12 cellular contexts compared by ENCODE assay signal in the genomic region with DNA sequence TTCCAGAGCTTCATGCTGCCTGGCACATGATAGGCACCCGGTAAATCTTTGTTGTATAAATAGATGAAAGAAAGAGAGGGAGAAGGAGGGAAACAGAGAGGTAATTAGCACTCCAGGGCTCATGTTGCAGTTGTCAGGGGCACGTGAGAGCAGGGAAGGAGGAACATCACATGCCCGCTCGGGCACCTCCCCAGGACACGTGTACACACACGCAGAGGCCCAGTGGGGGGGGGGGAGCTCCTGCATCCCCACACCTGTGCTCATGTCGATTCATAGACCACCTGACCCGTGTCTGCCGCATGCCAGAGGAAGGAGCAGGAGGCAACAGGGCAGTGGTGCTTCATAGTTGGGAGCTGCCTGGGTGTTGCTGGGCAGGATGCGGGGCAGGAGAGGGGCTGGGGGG. TPM values are rescaled to one million over a fixed set of nuclear protein-coding genes. Genes with fewer than 3 reads are reported as not detected.
DNase-seq lines count a peak whose midpoint lies in the region; ATAC-seq, FAIRE-seq and TF ChIP-seq lines count a peak whose summit lies in the region.
"Had no signal": no experiment of that assay in that cellular context is flagged by ENCODE, and none has a peak within 500 bp of the region (broad histone marks: within the 10 kb centered on the region; RNA-seq: fewer than 3 reads in every experiment).

No MANE protein-coding gene starts in this region.

- H3F3A ChIP-seq in neural progenitor cell (ENCODE audit: low read depth) = peaks cover 37% of the 10 kb centered on the region

- no peak overlapping the region for H2AFZ ChIP-seq in neural progenitor cell (replicated peaks)

- H3K4me3 ChIP-seq in neural progenitor cell = no peak overlapping the region
- H3K4me3 ChIP-seq in uterus = peak overlapping the region in 1 of 2 donors; percentile 42

- no peak for ATAC-seq in activated naive CD8-positive, alpha-beta T cell treated with anti-CD3 and anti-CD28 coated beads, Interleukin-2, amount 10 ng/mL, durations not matched to agents 7 days and 5 days (ENCODE audit: low read depth)
- ATAC-seq in GM21381 (IDR thresholded peaks at IDR 0.05; ENCODE audit: unreplicated experiment) = no peak

- H3K36me3 Mint-ChIP-seq in activated naive CD8-positive, alpha-beta T cell treated with anti-CD3 and anti-CD28 coated beads, Interleukin-2, amount 10 ng/mL, durations not matched to agents 7 days and 5 days = no peaks in the 10 kb centered on the region
- H3K36me3 Mint-ChIP-seq in activated naive CD8-positive, alpha-beta T cell treated with anti-CD3 and anti-CD28 coated beads for 36 hours = no peaks in the 10 kb centered on the region
- no peaks in the 10 kb centered on the region for H3K36me3 Mint-ChIP-seq in dendritic cell treated with granulocyte-macrophage colony-stimulating factor and Interleukin-4, amounts not matched to agents 40 ng/mL and 50 ng/mL, for 4 days (ENCODE audit: low read depth)
- H3K36me3 Mint-ChIP-seq in neural progenitor cell = no peaks in the 10 kb centered on the region

- H3K36me3 ChIP-seq in neural progenitor cell (no peaks in the 10 kb centered on the region), uterus (no peaks in the 10 kb centered on the region)

- H3K27ac ChIP-seq in neural progenitor cell (no peak overlapping the region), uterus (peak overlapping the region; percentile 92 to 93)

- intact Hi-C loops in dendritic cell treated with granulocyte-macrophage colony-stimulating factor and Interleukin-4, amounts not matched to agents 40 ng/mL and 50 ng/mL, for 4 days (cut with micrococcal nuclease) = loop anchor here (5.0 kb wide), 1 partner anchor 102 kb away; no protein-coding TSS in a partner anchor
- intact Hi-C loops in uterus (cut with DNase I; ENCODE audit: low total_unique reads) = loop anchor here (10.0 kb wide), 2 partner anchors 64 to 94 kb away; no protein-coding TSS in a partner anchor

- H3K4me3 Mint-ChIP-seq in activated naive CD8-positive, alpha-beta T cell treated with anti-CD3 and anti-CD28 coated beads, Interleukin-2, amount 10 ng/mL, durations not matched to agents 7 days and 5 days = no peak overlapping the region
- no peak overlapping the region for H3K4me3 Mint-ChIP-seq in activated naive CD8-positive, alpha-beta T cell treated with anti-CD3 and anti-CD28 coated beads for 36 hours
- H3K4me3 Mint-ChIP-seq in dendritic cell treated with granulocyte-macrophage colony-stimulating factor and Interleukin-4, amounts not matched to agents 40 ng/mL and 50 ng/mL, for 4 days = no peak overlapping the region
- peak overlapping the region; percentile 59 for H3K4me3 Mint-ChIP-seq in neural progenitor cell
- H3K4me3 Mint-ChIP-seq: T-helper 1 cell treated with Interleukin-12 subunit alpha and Interleukin-12 subunit beta and Interleukin-4 antibody, amounts not matched to agents 30 μg/mL and 1 μg/mL, for 36 hours had no signal

- H3K4me1 Mint-ChIP-seq in activated naive CD8-positive, alpha-beta T cell treated with anti-CD3 and anti-CD28 coated beads, Interleukin-2, amount 10 ng/mL, durations not matched to agents 7 days and 5 days = peaks cover 12% of the 10 kb centered on the region
- no peaks in the 10 kb centered on the region for H3K4me1 Mint-ChIP-seq in activated naive CD8-positive, alpha-beta T cell treated with anti-CD3 and anti-CD28 coated beads for 36 hours
- H3K4me1 Mint-ChIP-seq in dendritic cell treated with granulocyte-macrophage colony-stimulating factor and Interleukin-4, amounts not matched to agents 40 ng/mL and 50 ng/mL, for 4 days (ENCODE audit: low read depth) = peaks cover 18% of the 10 kb centered on the region
- H3K4me1 Mint-ChIP-seq in neural progenitor cell = peaks cover 62% of the 10 kb centered on the region

- no peak for TF ChIP-seq CTCF in neural progenitor cell (IDR thresholded peaks at IDR 0.05)
- TF ChIP-seq CTCF in uterus (IDR thresholded peaks at IDR 0.05) = no peak

- H3K9me3 ChIP-seq in neural progenitor cell (ENCODE audit: low read depth) = no peaks in the 10 kb centered on the region
- no peaks in the 10 kb centered on the region for H3K9me3 ChIP-seq in uterus

- POLR2A ChIA-PET in activated naive CD8-positive, alpha-beta T cell treated with anti-CD3 and anti-CD28 coated beads, Interleukin-2, amount 10 ng/mL, durations not matched to agents 7 days and 5 days (lab: Charles Lee) = interaction anchor here (1.4 kb wide), 1 partner anchor 265 kb away, joined by 5 read pairs; no protein-coding TSS in a partner anchor

- no peaks in the 10 kb centered on the region for H3K79me2 ChIP-seq in neural progenitor cell (ENCODE audit: low read depth)

- H3K27me3 ChIP-seq in neural progenitor cell = no peaks in the 10 kb centered on the region
- H3K27me3 ChIP-seq in uterus = no peaks in the 10 kb centered on the region

- H3K27ac Mint-ChIP-seq in activated naive CD8-positive, alpha-beta T cell treated with anti-CD3 and anti-CD28 coated beads, Interleukin-2, amount 10 ng/mL, durations not matched to agents 7 days and 5 days = peak overlapping the region; percentile 61
- H3K27ac Mint-ChIP-seq in activated naive CD8-positive, alpha-beta T cell treated with anti-CD3 and anti-CD28 coated beads for 36 hours = no peak overlapping the region
- H3K27ac Mint-ChIP-seq in dendritic cell treated with granulocyte-macrophage colony-stimulating factor and Interleukin-4, amounts not matched to agents 40 ng/mL and 50 ng/mL, for 4 days = peak overlapping the region; percentile 6
- peak overlapping the region; percentile 93 for H3K27ac Mint-ChIP-seq in neural progenitor cell
- H3K27ac Mint-ChIP-seq: T-helper 1 cell treated with Interleukin-12 subunit alpha and Interleukin-12 subunit beta and Interleukin-4 antibody, amounts not matched to agents 30 μg/mL and 1 μg/mL, for 36 hours had no signal

- H3K4me2 ChIP-seq in neural progenitor cell = peak overlapping the region; percentile 70

- H3K9me3 Mint-ChIP-seq in activated naive CD8-positive, alpha-beta T cell treated with anti-CD3 and anti-CD28 coated beads, Interleukin-2, amount 10 ng/mL, durations not matched to agents 7 days and 5 days = no peaks in the 10 kb centered on the region
- H3K9me3 Mint-ChIP-seq in activated naive CD8-positive, alpha-beta T cell treated with anti-CD3 and anti-CD28 coated beads for 36 hours = no peaks in the 10 kb centered on the region
- no peaks in the 10 kb centered on the region for H3K9me3 Mint-ChIP-seq in dendritic cell treated with granulocyte-macrophage colony-stimulating factor and Interleukin-4, amounts not matched to agents 40 ng/mL and 50 ng/mL, for 4 days
- no peaks in the 10 kb centered on the region for H3K9me3 Mint-ChIP-seq in neural progenitor cell
- H3K9me3 Mint-ChIP-seq: T-helper 1 cell treated with Interleukin-12 subunit alpha and Interleukin-12 subunit beta and Interleukin-4 antibody, amounts not matched to agents 30 μg/mL and 1 μg/mL, for 36 hours had no signal

- peaks cover 3% of the 10 kb centered on the region for H3K27me3 Mint-ChIP-seq in activated naive CD8-positive, alpha-beta T cell treated with anti-CD3 and anti-CD28 coated beads, Interleukin-2, amount 10 ng/mL, durations not matched to agents 7 days and 5 days
- no peaks in the 10 kb centered on the region for H3K27me3 Mint-ChIP-seq in activated naive CD8-positive, alpha-beta T cell treated with anti-CD3 and anti-CD28 coated beads for 36 hours
- H3K27me3 Mint-ChIP-seq in dendritic cell treated with granulocyte-macrophage colony-stimulating factor and Interleukin-4, amounts not matched to agents 40 ng/mL and 50 ng/mL, for 4 days = peaks cover 4% of the 10 kb centered on the region
- peaks cover 17% of the 10 kb centered on the region for H3K27me3 Mint-ChIP-seq in neural progenitor cell (ENCODE audit: insufficient read depth, low read depth)

- H4K20me1 ChIP-seq in neural progenitor cell (ENCODE audit: low read depth) = peaks cover 9% of the 10 kb centered on the region

- no peak for FAIRE-seq in HTR-8/SVneo (lab: Jason Lieb, UNC)

- H3K9ac ChIP-seq in neural progenitor cell = no peak overlapping the region

- no peak for DNase-seq in activated naive CD8-positive, alpha-beta T cell treated with anti-CD3 and anti-CD28 coated beads, Interleukin-2, amount 10 ng/mL, durations not matched to agents 7 days and 5 days
- no peak for DNase-seq in activated naive CD8-positive, alpha-beta T cell treated with anti-CD3 and anti-CD28 coated beads for 36 hours
- DNase-seq in neural progenitor cell (ENCODE audit: low spot score) (no peak), uterus (peak; percentile 62 to 82), HTR-8/SVneo (ENCODE audit: insufficient read length, low spot score) (no peak), DMS53 treated with DMSO at 0.1 percent for 48 hours (lab: John Stamatoyannopoulos, UW; ENCODE audit: unreplicated experiment) (no peak)
- DNase-seq: AML-193; foreskin melanocyte; stimulated activated CD4-positive, alpha-beta T cell treated with anti-CD3 and anti-CD28 coated beads, Interleukin-2, amount 100 ng/mL, for 48 hours had no signal

- no peak for TF ChIP-seq POLR2A in uterus (IDR thresholded peaks at IDR 0.05)

- peaks cover 66% of the 10 kb centered on the region for H3K4me1 ChIP-seq in neural progenitor cell
- peaks cover 0 to 5% of the 10 kb centered on the region in 2 donors for H3K4me1 ChIP-seq in uterus

RNA-seq across cellular contexts. Expression of a gene that starts 37.1 kb away (rescaled TPM):
- not detected for total RNA-seq in activated naive CD8-positive, alpha-beta T cell treated with anti-CD3 and anti-CD28 coated beads, Interleukin-2, amount 10 ng/mL, durations not matched to agents 7 days and 5 days
- not detected for total RNA-seq in activated naive CD8-positive, alpha-beta T cell treated with anti-CD3 and anti-CD28 coated beads for 36 hours
- total RNA-seq in neural progenitor cell (ENCODE audit: low replicate concordance) = 1.7 TPM in 1 of 2 replicates, not detected in the other
- 100 to 1,000 TPM in 2 of 4 donors, 10 to 100 TPM in 1, 1 to 10 TPM in 1; 4.6 to 362 (median 116) TPM for total RNA-seq in uterus

Comparison
In these comparisons a context has a peak if more than half of its experiments do, and no peak if none do; other contexts are left out.
1. DNase-seq: peak in uterus (2 of 2); none in activated naive CD8-positive, alpha-beta T cell treated with anti-CD3 and anti-CD28 coated beads, Interleukin-2, amount 10 ng/mL, durations not matched to agents 7 days and 5 days (single experiment), activated naive CD8-positive, alpha-beta T cell treated with anti-CD3 and anti-CD28 coated beads for 36 hours (single experiment), neural progenitor cell (single experiment), HTR-8/SVneo (single experiment) and DMS53 treated with DMSO at 0.1 percent for 48 hours (single experiment).